In the genomic region with DNA sequence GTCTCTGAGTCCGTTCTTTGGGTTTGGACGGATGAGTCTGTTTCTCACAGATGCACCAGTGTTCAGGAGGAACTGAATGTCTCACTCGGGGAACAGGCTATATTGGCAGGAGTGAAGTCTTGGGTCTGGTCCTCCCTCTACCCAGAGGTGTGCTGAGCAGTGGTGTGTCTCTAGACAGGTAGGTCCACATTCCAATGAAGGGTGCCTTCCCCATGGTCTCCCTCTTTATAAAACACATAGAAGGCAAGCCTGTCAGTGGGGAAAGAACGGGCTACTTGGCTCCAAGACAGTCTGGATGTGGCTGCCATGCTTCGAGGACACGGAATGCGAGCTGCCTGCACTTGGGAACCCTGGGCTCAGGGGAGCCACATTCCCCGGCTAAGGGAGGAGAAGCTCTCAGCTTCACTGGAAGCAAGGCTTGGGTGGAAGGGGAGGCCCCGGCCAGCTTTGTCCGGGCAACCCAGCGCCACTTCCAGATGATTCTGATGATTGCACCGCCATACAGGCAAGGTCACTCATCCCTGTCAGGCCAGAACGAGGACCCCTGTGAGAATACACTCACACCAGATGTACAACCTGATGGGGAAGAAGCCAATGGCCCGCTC, we compare ENCODE assay signal across 8 cellular contexts.
"Had no signal": no experiment of that assay in that cellular context is flagged by ENCODE, and none has a peak within 500 bp of the region (broad histone marks: within the 10 kb centered on the region; RNA-seq: fewer than 3 reads in every experiment).

No MANE protein-coding gene starts in this region.

- H3K9ac ChIP-seq: KMS-11 had no signal

- H3K4me2 ChIP-seq: GM23338, KMS-11 had no signal

- DNase-seq: H7, HCEC 1CT, IMR-90, Karpas-422, KBM-7 had no signal

- H3K4me3 Mint-ChIP-seq: GM23338 had no signal

- H3K27ac ChIP-seq: KMS-11 had no signal

- H3K4me3 ChIP-seq: GM23338 had no signal

- FAIRE-seq: HTR-8/SVneo had no signal

- H2AFZ ChIP-seq: GM23338 had no signal

- H3K27ac Mint-ChIP-seq: GM23338 had no signal
